8 cellular contexts compared by ENCODE assay signal in the genomic region with DNA sequence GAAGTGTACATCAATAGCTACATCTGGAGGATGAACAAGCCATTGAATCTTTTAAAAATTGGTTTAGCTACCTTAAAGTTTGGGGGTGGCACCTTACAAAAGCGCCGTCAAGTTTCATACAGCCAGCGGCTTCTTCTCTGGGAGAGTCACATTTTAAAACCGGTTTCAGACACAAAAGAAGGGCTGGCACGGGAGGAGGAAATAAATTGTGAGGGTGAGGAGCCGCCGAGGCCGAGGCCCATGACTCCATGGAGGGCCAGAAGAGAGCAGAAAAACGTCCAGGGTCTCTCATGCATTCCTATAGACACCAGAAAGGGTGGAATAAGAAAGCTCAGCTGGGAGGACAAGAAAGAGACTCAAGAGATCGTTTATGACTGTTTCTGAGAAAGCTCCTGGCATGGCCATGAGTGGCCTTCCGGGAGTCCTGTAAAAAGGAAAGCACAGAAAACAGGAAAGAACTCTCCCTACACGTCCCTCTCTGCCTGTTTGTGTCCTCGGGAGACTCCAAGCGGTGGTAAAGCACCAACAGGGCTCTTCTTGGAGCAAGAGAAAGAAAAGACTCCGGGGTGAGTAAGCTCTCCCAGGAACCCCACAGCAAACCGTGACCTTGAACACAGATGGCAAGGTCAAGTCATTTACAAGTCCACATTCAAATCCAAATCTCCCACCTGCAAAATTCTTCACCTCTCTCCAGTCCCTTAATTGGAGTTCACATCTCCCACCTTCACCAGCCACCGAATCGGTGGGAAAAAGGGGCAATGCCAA. TPM values are rescaled to one million over a fixed set of nuclear protein-coding genes. Genes with fewer than 3 reads are reported as not detected.
A peak's percentile ranks its signal among the peaks of the same experiment; 100 is the strongest.
DNase-seq lines count a peak whose midpoint lies in the region; ATAC-seq and TF ChIP-seq lines count a peak whose summit lies in the region.

No MANE protein-coding gene starts in this region.

- H3K9ac ChIP-seq in SK-N-MC (ENCODE audit: insufficient read length), result peak overlapping the region; percentile 69

- H3K4me1 ChIP-seq in effector memory CD4-positive, alpha-beta T cell (ENCODE audit: control insufficient read depth, insufficient read depth, low read length, poor library complexity, severe bottlenecking), result peaks cover 29% of the 10 kb centered on the region

- no peaks in the 10 kb centered on the region for H3K36me3 ChIP-seq in SK-N-MC (ENCODE audit: insufficient read depth, low read length)
- no peaks in the 10 kb centered on the region for H3K36me3 ChIP-seq in effector memory CD4-positive, alpha-beta T cell (ENCODE audit: control insufficient read depth, insufficient read depth, low read length)

- peak; percentile 8 for TF ChIP-seq CTCF in GM10266 (IDR thresholded peaks at IDR 0.05; ENCODE audit: control insufficient read depth, insufficient read depth, low read depth, missing control alignments)

- DNase-seq in AG08395 (ENCODE audit: low spot score) (peak; percentile 83), GM10266 (ENCODE audit: extremely low spot score) (no peak), SK-N-MC (ENCODE audit: low read depth, low spot score) (no peak), lung microvascular endothelial cell (ENCODE audit: low read depth in 2 of 2) (peak; percentile 65 to 84)
- no peak for DNase-seq in effector memory CD4-positive, alpha-beta T cell

- H3K4me3 ChIP-seq in SK-N-MC, result peak overlapping the region; percentile 78
- peak overlapping the region; percentile 67 for H3K4me3 ChIP-seq in effector memory CD4-positive, alpha-beta T cell (ENCODE audit: insufficient read depth, low read depth, low read length, poor library complexity, severe bottlenecking)

- H3K27ac ChIP-seq in SK-N-MC, result no peak overlapping the region
- H3K27ac ChIP-seq in effector memory CD4-positive, alpha-beta T cell (ENCODE audit: insufficient read depth, low read length, poor library complexity, severe bottlenecking), result peak overlapping the region; percentile 26
- peak overlapping the region; percentile 17 for H3K27ac ChIP-seq in temporal lobe (ENCODE audit: low read depth, low read length)

- no peaks in the 10 kb centered on the region for H3K9me3 ChIP-seq in SK-N-MC (ENCODE audit: low read depth, low read length)
- no peaks in the 10 kb centered on the region for H3K9me3 ChIP-seq in effector memory CD4-positive, alpha-beta T cell (ENCODE audit: control insufficient read depth, low read length)

- H3K27me3 ChIP-seq in effector memory CD4-positive, alpha-beta T cell (replicated peaks; ENCODE audit: control insufficient read depth, insufficient read depth, low read length, poor library complexity, severe bottlenecking), result no peaks in the 10 kb centered on the region

- no peak for ATAC-seq in HG03432 (IDR thresholded peaks at IDR 0.05; ENCODE audit: unreplicated experiment)
- no peak for ATAC-seq in HG02884 (IDR thresholded peaks at IDR 0.05; ENCODE audit: unreplicated experiment)

RNA-seq across cellular contexts. Expression of gene FRAT2, which starts 1.8 kb away (rescaled TPM):
- total RNA-seq in lung microvascular endothelial cell (8.1 and 13.9 TPM in 2 replicates), temporal lobe (8.4 TPM)

RNA-seq across cellular contexts. Expression of gene FRAT1, which starts 13.7 kb away (rescaled TPM):
- total RNA-seq in lung microvascular endothelial cell (3.7 and 5.8 TPM in 2 replicates), temporal lobe (4.2 TPM)

RNA-seq across cellular contexts. Expression of gene ARHGAP19, which starts 40.3 kb away (rescaled TPM):
- total RNA-seq in lung microvascular endothelial cell (6.2 and 8.3 TPM in 2 replicates), temporal lobe (6.4 TPM)

Comparison
In these comparisons a context has a peak if more than half of its experiments do, and no peak if none do; other contexts are left out.
1. DNase-seq: peak in AG08395 (single experiment) and lung microvascular endothelial cell (2 of 2); none in GM10266 (single experiment), SK-N-MC (single experiment) and effector memory CD4-positive, alpha-beta T cell (0 of 3).